In genomic region chr2:171523339-171523931, GRCh38 we compare ENCODE assay signal across 8 cellular contexts. TPM values are rescaled to one million over a fixed set of nuclear protein-coding genes. Genes with fewer than 3 reads are reported as not detected.
DNase-seq lines count a peak whose midpoint lies in the region; ATAC-seq and TF ChIP-seq lines count a peak whose summit lies in the region.

No MANE protein-coding gene starts in this region.

- TF ChIP-seq CTCF in GM10248 (IDR thresholded peaks at IDR 0.05; ENCODE audit: control extremely low read depth, extremely low read depth, low read depth, missing control alignments), result no peak

- no peak overlapping the region for H3K27ac ChIP-seq in naive thymus-derived CD4-positive, alpha-beta T cell (ENCODE audit: low read depth, low read length)
- peak overlapping the region; percentile 89 for H3K27ac ChIP-seq in urinary bladder (ENCODE audit: low read depth)

- H3K27me3 ChIP-seq in naive thymus-derived CD4-positive, alpha-beta T cell (ENCODE audit: control insufficient read depth in 2 of 2, insufficient read depth in 2 of 2, low read length in 2 of 2), result no peaks in the 10 kb centered on the region

- DNase-seq in GM10248 (ENCODE audit: extremely low spot score), result peak; percentile 40
- peak; percentile 73 for DNase-seq in HCEC 1CT
- peak; percentile 22 for DNase-seq in NCI-H1105 treated with DMSO at 0.1 percent for 48 hours (lab: John Stamatoyannopoulos, UW)
- peak; percentile 19 for DNase-seq in activated naive CD4-positive, alpha-beta T cell treated with anti-CD3 and anti-CD28 coated beads for 36 hours
- DNase-seq in foreskin melanocyte, result peak; percentile 81
- DNase-seq in naive thymus-derived CD4-positive, alpha-beta T cell, result peak in 1 of 9 donors; percentile 38

- H3K27ac Mint-ChIP-seq in activated naive CD4-positive, alpha-beta T cell treated with anti-CD3 and anti-CD28 coated beads for 36 hours, result no peak overlapping the region
- H3K27ac Mint-ChIP-seq in naive thymus-derived CD4-positive, alpha-beta T cell, result no peak overlapping the region

- no peaks in the 10 kb centered on the region for H3K9me3 Mint-ChIP-seq in activated naive CD4-positive, alpha-beta T cell treated with anti-CD3 and anti-CD28 coated beads for 36 hours
- H3K9me3 Mint-ChIP-seq in naive thymus-derived CD4-positive, alpha-beta T cell, result peaks cover 0 to 1% (median 0%) of the 10 kb centered on the region in 11 donors

- CTCF ChIA-PET in GM10248 (lab: Yijun Ruan, JAX), result interaction anchor here (0.9 to 1.3 kb wide), 8 partner anchors 9 to 73 kb away, joined by 3 to 5 read pairs (median 3); no protein-coding TSS in a partner anchor
- CTCF ChIA-PET in activated naive CD4-positive, alpha-beta T cell treated with anti-CD3 and anti-CD28 coated beads for 36 hours (lab: Charles Lee), result no interaction called here
- CTCF ChIA-PET in naive thymus-derived CD4-positive, alpha-beta T cell (lab: Charles Lee), result no interaction called here

- H3K4me1 ChIP-seq in naive thymus-derived CD4-positive, alpha-beta T cell (ENCODE audit: control insufficient read depth in 2 of 2, insufficient read depth in 2 of 2, low read length in 2 of 2), result no peaks in the 10 kb centered on the region
- peaks cover 1% of the 10 kb centered on the region for H3K4me1 ChIP-seq in urinary bladder (ENCODE audit: insufficient read depth)

- WGBS in urinary bladder, result under 1% methylated on average over 33 of the region's 33 CpGs

- intact Hi-C loops in activated naive CD4-positive, alpha-beta T cell treated with anti-CD3 and anti-CD28 coated beads for 36 hours (cut with micrococcal nuclease), result loop anchor here (10.0 kb wide), 1 partner anchor 549 kb away; no protein-coding TSS in a partner anchor
- intact Hi-C loops in naive thymus-derived CD4-positive, alpha-beta T cell (cut with micrococcal nuclease), result no loop called here

- no peaks in the 10 kb centered on the region for H3K36me3 ChIP-seq in naive thymus-derived CD4-positive, alpha-beta T cell (ENCODE audit: control insufficient read depth in 2 of 3, insufficient read depth in 3 of 3, low read length in 3 of 3)
- no peaks in the 10 kb centered on the region for H3K36me3 ChIP-seq in urinary bladder (ENCODE audit: insufficient read depth)

- H3K9me3 ChIP-seq in naive thymus-derived CD4-positive, alpha-beta T cell (ENCODE audit: control insufficient read depth in 2 of 3, low read length in 3 of 3), result no peaks in the 10 kb centered on the region

- H3K4me3 ChIP-seq in naive thymus-derived CD4-positive, alpha-beta T cell (ENCODE audit: low read length), result no peak overlapping the region
- H3K4me3 ChIP-seq in urinary bladder (ENCODE audit: low read depth, low read length), result peak overlapping the region; percentile 74

- H3K36me3 Mint-ChIP-seq in activated naive CD4-positive, alpha-beta T cell treated with anti-CD3 and anti-CD28 coated beads for 36 hours (ENCODE audit: low read depth), result no peaks in the 10 kb centered on the region
- H3K36me3 Mint-ChIP-seq in naive thymus-derived CD4-positive, alpha-beta T cell, result peaks cover 0 to 2% (median 0%) of the 10 kb centered on the region in 5 donors

- peaks cover 12% of the 10 kb centered on the region for H3K4me1 Mint-ChIP-seq in activated naive CD4-positive, alpha-beta T cell treated with anti-CD3 and anti-CD28 coated beads for 36 hours (ENCODE audit: low read depth)
- peaks cover 0 to 25% (median 12%) of the 10 kb centered on the region in 7 donors for H3K4me1 Mint-ChIP-seq in naive thymus-derived CD4-positive, alpha-beta T cell

- peak overlapping the region; percentile 79 for H3K4me3 Mint-ChIP-seq in activated naive CD4-positive, alpha-beta T cell treated with anti-CD3 and anti-CD28 coated beads for 36 hours
- peak overlapping the region; percentile 36 to 90 (median 72) for H3K4me3 Mint-ChIP-seq in naive thymus-derived CD4-positive, alpha-beta T cell

- peaks cover 44% of the 10 kb centered on the region for H3K27me3 Mint-ChIP-seq in activated naive CD4-positive, alpha-beta T cell treated with anti-CD3 and anti-CD28 coated beads for 36 hours (ENCODE audit: low read depth)
- H3K27me3 Mint-ChIP-seq in naive thymus-derived CD4-positive, alpha-beta T cell, result peaks cover 58 to 67% (median 64%) of the 10 kb centered on the region in 5 donors

- ATAC-seq in naive thymus-derived CD4-positive, alpha-beta T cell, result peak; percentile 52
- ATAC-seq in GM21737 (IDR thresholded peaks at IDR 0.05; ENCODE audit: unreplicated experiment), result no peak

- POLR2A ChIA-PET in GM10248 (lab: Yijun Ruan, JAX), result no interaction called here
- POLR2A ChIA-PET in naive thymus-derived CD4-positive, alpha-beta T cell (lab: Charles Lee), result no interaction called here

RNA-seq across cellular contexts. Expression of gene CYBRD1, which starts 1.2 kb away (rescaled TPM):
- total RNA-seq in activated naive CD4-positive, alpha-beta T cell treated with anti-CD3 and anti-CD28 coated beads for 36 hours, result under 1 TPM; 0.76 to 0.77 TPM
- total RNA-seq in naive thymus-derived CD4-positive, alpha-beta T cell, result 10 to 100 TPM in 1 of 5 experiments, 1 to 10 TPM in 2, under 1 TPM in 2; 0.46 to 11.1 (median 1.8) TPM
- polyA plus RNA-seq in naive thymus-derived CD4-positive, alpha-beta T cell, result under 1 TPM in 1 of 2 donors, not detected in 1; 0.12 TPM
- total RNA-seq in urinary bladder, result 223 TPM
- polyA plus RNA-seq in urinary bladder, result 186 TPM

Comparison
In these comparisons a context has a peak if more than half of its experiments do, and no peak if none do; other contexts are left out.
1. RNA of gene CYBRD1, which starts 1.2 kb away (total RNA-seq): 223 TPM in urinary bladder (single experiment); 0.46 to 11.1 TPM in naive thymus-derived CD4-positive, alpha-beta T cell and 0.76 to 0.77 TPM in activated naive CD4-positive, alpha-beta T cell treated with anti-CD3 and anti-CD28 coated beads for 36 hours; every median in the first group is over 10 times any median in the second.